Comparison of ENCODE assay signal across 23 cellular contexts in genomic region chr3:77489216-77489615, GRCh38.
DNase-seq lines count a peak whose midpoint lies in the region; ATAC-seq and TF ChIP-seq lines count a peak whose summit lies in the region.
"Had no signal": no experiment of that assay in that cellular context is flagged by ENCODE, and none has a peak within 500 bp of the region (broad histone marks: within the 10 kb centered on the region; RNA-seq: fewer than 3 reads in every experiment).

No MANE protein-coding gene starts in this region.

- H3K9me3 ChIP-seq in esophagus squamous epithelium: peaks cover 0 to 7% (median 0%) of the 10 kb centered on the region in 3 donors
- H3K9me3 ChIP-seq: SJCRH30 had no signal

- in situ Hi-C loops in SK-MEL-5 (cut with HindIII; ENCODE audit: low pct_unique_long_range_greater_than_20kb, low sequenced_read_pairs): no loop called here

- H3K4me2 ChIP-seq in mesendoderm (ENCODE audit: low read length): no peak overlapping the region

- H3K23ac ChIP-seq in mesendoderm (ENCODE audit: low read length): no peak overlapping the region

- no peaks in the 10 kb centered on the region for H3K79me2 ChIP-seq in mesendoderm (ENCODE audit: control insufficient read depth, insufficient read depth, low read length)

- no peaks in the 10 kb centered on the region for H3K36me3 ChIP-seq in mesendoderm (ENCODE audit: control insufficient read depth, insufficient read depth, low read length)
- H3K36me3 ChIP-seq in esophagus squamous epithelium: peaks cover 0 to 4% (median 0%) of the 10 kb centered on the region in 3 donors
- H3K36me3 ChIP-seq: SJCRH30 had no signal

- H2AK5ac ChIP-seq in mesendoderm (ENCODE audit: low read length): no peak overlapping the region

- no peaks in the 10 kb centered on the region for H3K27me3 ChIP-seq in mesendoderm (ENCODE audit: insufficient read depth, low read length, poor library complexity)
- H3K27me3 ChIP-seq in esophagus squamous epithelium: no peaks in the 10 kb centered on the region
- H3K27me3 ChIP-seq: SJCRH30 had no signal

- H3K27ac ChIP-seq in mesendoderm (ENCODE audit: low read depth, low read length) (no peak overlapping the region), esophagus squamous epithelium (no peak overlapping the region)
- H3K27ac ChIP-seq: C4-2B, SJCRH30 had no signal

- TF ChIP-seq CTCF in esophagus squamous epithelium (IDR thresholded peaks at IDR 0.05): no peak

- H3K18ac ChIP-seq in mesendoderm (ENCODE audit: low read length): no peak overlapping the region

- no peaks in the 10 kb centered on the region for H3K79me1 ChIP-seq in mesendoderm (ENCODE audit: low read length)

- no peak overlapping the region for H2BK5ac ChIP-seq in mesendoderm (ENCODE audit: low read length)

- H3K9ac ChIP-seq in mesendoderm (ENCODE audit: low read length): no peak overlapping the region

- no peak overlapping the region for H4K5ac ChIP-seq in mesendoderm (ENCODE audit: low read length)

- no peak overlapping the region for H3K4ac ChIP-seq in mesendoderm (ENCODE audit: low read depth, low read length)

- H2BK15ac ChIP-seq in mesendoderm (replicated peaks; ENCODE audit: low read depth): no peak overlapping the region

- no peak for TF ChIP-seq POLR2A in esophagus squamous epithelium (IDR thresholded peaks at IDR 0.05)

- no peak for ATAC-seq in HG03469 (IDR thresholded peaks at IDR 0.05; ENCODE audit: unreplicated experiment)
- no peak for ATAC-seq in GM21737 (IDR thresholded peaks at IDR 0.05; ENCODE audit: unreplicated experiment)

- no peak overlapping the region for H3K56ac ChIP-seq in mesendoderm (ENCODE audit: low read length)

- H3K4me3 ChIP-seq in mesendoderm (ENCODE audit: low read length) (no peak overlapping the region), esophagus squamous epithelium (no peak overlapping the region)
- H3K4me3 ChIP-seq: SJCRH30 had no signal

- no CpG with 5 or more reads among the region's 1 CpG for WGBS in mesendoderm (ENCODE audit: extremely low coverage, insufficient coverage, low lambda C conversion rate)
- WGBS in esophagus squamous epithelium, 2 donors: 79 to 90% methylated on average over 1 of the region's 1 CpG

- intact Hi-C loops in esophagus squamous epithelium (cut with DNase I): no loop called here

- H3K4me1 ChIP-seq in mesendoderm (ENCODE audit: control insufficient read depth, low read depth, low read length): no peaks in the 10 kb centered on the region
- H3K4me1 ChIP-seq in esophagus squamous epithelium: no peaks in the 10 kb centered on the region
- H3K4me1 ChIP-seq: SJCRH30 had no signal

- DNase-seq in NCI-H1417 (lab: John Stamatoyannopoulos, UW) (peak in 2 of 3 experiments; percentile 20 to 69), NCI-H1417 treated with DMSO at 0.1 percent for 48 hours (lab: John Stamatoyannopoulos, UW) (no peak), NCI-H345 (lab: John Stamatoyannopoulos, UW) (peak; percentile 17), SK-MEL-5 (ENCODE audit: low read depth, low spot score) (peak; percentile 55), mesendoderm (peak; percentile 32), esophagus squamous epithelium (lab: John Stamatoyannopoulos, UW) (no peak)
- DNase-seq: 8988T; AML-193; CD8-positive, alpha-beta memory T cell; EL; GF-D8; H7; MV-4-11; NCI-H1105 treated with DMSO at 0.1 percent for 48 hours; NCI-H187 treated with DMSO at 0.1 percent for 48 hours; NCI-H2107; NCI-H510A; OCI-M1; SJCRH30; T-helper 1 cell had no signal

- no peak overlapping the region for H4K8ac ChIP-seq in mesendoderm (ENCODE audit: low read depth, low read length)

- no peak overlapping the region for H2BK120ac ChIP-seq in mesendoderm (ENCODE audit: low read depth, low read length)

Comparison
In these comparisons a context has a peak if more than half of its experiments do, and no peak if none do; other contexts are left out.
1. DNase-seq: peak in NCI-H1417 (2 of 3), NCI-H345 (single experiment), SK-MEL-5 (single experiment) and mesendoderm (single experiment); none in NCI-H1417 treated with DMSO at 0.1 percent for 48 hours (single experiment) and esophagus squamous epithelium (single experiment).